ENCODE assay signal across 9 cellular contexts in genomic region chr10:8052970-8053445, GRCh38. TPM values are rescaled to one million over a fixed set of nuclear protein-coding genes. Genes with fewer than 3 reads are reported as not detected.
DNase-seq lines count a peak whose midpoint lies in the region; ATAC-seq and TF ChIP-seq lines count a peak whose summit lies in the region.
"Had no signal": no experiment of that assay in that cellular context is flagged by ENCODE, and none has a peak within 500 bp of the region (broad histone marks: within the 10 kb centered on the region; RNA-seq: fewer than 3 reads in every experiment).

No MANE protein-coding gene starts in this region.

- no CpG with 5 or more reads among the region's 17 CpGs for WGBS in mesendoderm (ENCODE audit: extremely low coverage, insufficient coverage, low lambda C conversion rate)
- WGBS in aorta, 2 donors = 20 to 21% methylated on average over 17 of the region's 17 CpGs

- peak in 1 of 3 experiments; percentile 46 for TF ChIP-seq CTCF in vagina (IDR thresholded peaks at IDR 0.05)

- no peak for TF ChIP-seq POLR2A in vagina (IDR thresholded peaks at IDR 0.05)

- H3K4me1 ChIP-seq in mesendoderm (ENCODE audit: control insufficient read depth, low read depth, low read length) (peaks cover 12% of the 10 kb centered on the region), vagina (peaks cover 56% of the 10 kb centered on the region), aorta (ENCODE audit: control insufficient read depth in 1 of 2, insufficient read depth in 2 of 2, low read length in 2 of 2) (no peaks in the 10 kb centered on the region)

- H3K36me3 Mint-ChIP-seq in stimulated activated naive CD8-positive, alpha-beta T cell treated with anti-CD3 and anti-CD28 coated beads, Interleukin-15, Interleukin-2, amounts not matched to agents 100 ng/mL and 50 ng/mL, for 24 hours (ENCODE audit: low read depth) = peaks cover 15% of the 10 kb centered on the region
- peaks cover 22% of the 10 kb centered on the region for H3K36me3 Mint-ChIP-seq in activated naive CD8-positive, alpha-beta T cell treated with anti-CD3 and anti-CD28 coated beads, Interleukin-2, amount 10 ng/mL, durations not matched to agents 7 days and 5 days

- H3K9me3 ChIP-seq in vagina = no peaks in the 10 kb centered on the region
- no peaks in the 10 kb centered on the region for H3K9me3 ChIP-seq in aorta (ENCODE audit: control insufficient read depth, low read length)

- H3K27me3 ChIP-seq in mesendoderm (ENCODE audit: insufficient read depth, low read length, poor library complexity) (no peaks in the 10 kb centered on the region), vagina (peaks cover 29% of the 10 kb centered on the region), aorta (ENCODE audit: control insufficient read depth in 1 of 2, insufficient read depth in 2 of 2, low read length in 1 of 2) (no peaks in the 10 kb centered on the region)

- peak overlapping the region; percentile 13 for H2BK120ac ChIP-seq in mesendoderm (ENCODE audit: low read depth, low read length)

- intact Hi-C loops in vagina (cut with DNase I) (no loop called here), aorta (cut with DNase I) (no loop called here)

- H3K23ac ChIP-seq in mesendoderm (ENCODE audit: low read length) = no peak overlapping the region

- ATAC-seq in stimulated activated naive CD8-positive, alpha-beta T cell treated with anti-CD3 and anti-CD28 coated beads, Interleukin-15, Interleukin-2, amounts not matched to agents 100 U/mL and 50 U/mL, for 24 hours = no peak
- no peak for ATAC-seq in activated naive CD8-positive, alpha-beta T cell treated with anti-CD3 and anti-CD28 coated beads, Interleukin-2, amount 10 ng/mL, durations not matched to agents 7 days and 5 days (ENCODE audit: low read depth)
- ATAC-seq in aorta (ENCODE audit: low FRiP score) (no peak), HG02571 (IDR thresholded peaks at IDR 0.05; ENCODE audit: unreplicated experiment) (no peak)

- H4K8ac ChIP-seq in mesendoderm (ENCODE audit: low read depth, low read length) = no peak overlapping the region

- peak overlapping the region; percentile 85 for H3K9ac ChIP-seq in mesendoderm (ENCODE audit: low read length)

- H3K36me3 ChIP-seq in mesendoderm (ENCODE audit: control insufficient read depth, insufficient read depth, low read length) (no peaks in the 10 kb centered on the region), vagina (no peaks in the 10 kb centered on the region), aorta (ENCODE audit: control insufficient read depth in 1 of 2, insufficient read depth in 2 of 2, low read length in 1 of 2) (no peaks in the 10 kb centered on the region)

- no peak overlapping the region for H3K27ac ChIP-seq in mesendoderm (ENCODE audit: low read depth, low read length)
- H3K27ac ChIP-seq in vagina = no peak overlapping the region
- no peak overlapping the region for H3K27ac ChIP-seq in aorta (ENCODE audit: low read depth in 1 of 2, low read length in 2 of 2)

- no peak overlapping the region for H2BK5ac ChIP-seq in mesendoderm (ENCODE audit: low read length)

- H3K9me3 Mint-ChIP-seq in stimulated activated naive CD8-positive, alpha-beta T cell treated with anti-CD3 and anti-CD28 coated beads, Interleukin-15, Interleukin-2, amounts not matched to agents 100 ng/mL and 50 ng/mL, for 24 hours = no peaks in the 10 kb centered on the region
- no peaks in the 10 kb centered on the region for H3K9me3 Mint-ChIP-seq in activated naive CD8-positive, alpha-beta T cell treated with anti-CD3 and anti-CD28 coated beads, Interleukin-2, amount 10 ng/mL, durations not matched to agents 7 days and 5 days

- H3K4me1 Mint-ChIP-seq in stimulated activated naive CD8-positive, alpha-beta T cell treated with anti-CD3 and anti-CD28 coated beads, Interleukin-15, Interleukin-2, amounts not matched to agents 100 ng/mL and 50 ng/mL, for 24 hours (ENCODE audit: low read depth) = peaks cover 50% of the 10 kb centered on the region
- H3K4me1 Mint-ChIP-seq in activated naive CD8-positive, alpha-beta T cell treated with anti-CD3 and anti-CD28 coated beads, Interleukin-2, amount 10 ng/mL, durations not matched to agents 7 days and 5 days = peaks cover 33% of the 10 kb centered on the region

- no peak for DNase-seq in stimulated activated naive CD8-positive, alpha-beta T cell treated with anti-CD3 and anti-CD28 coated beads, Interleukin-15, Interleukin-2, amounts not matched to agents 100 U/mL and 50 U/mL, for 24 hours
- no peak for DNase-seq in activated naive CD8-positive, alpha-beta T cell treated with anti-CD3 and anti-CD28 coated beads, Interleukin-2, amount 10 ng/mL, durations not matched to agents 7 days and 5 days
- DNase-seq in mesendoderm (no peak), vagina (ENCODE audit: extremely low spot score in 2 of 2) (no peak), aorta (no peak), NCI-H82 (lab: John Stamatoyannopoulos, UW) (no peak)
- DNase-seq: NCI-H1436 treated with DMSO at 0.1 percent for 48 hours had no signal

- peak overlapping the region; percentile 97 for H3K56ac ChIP-seq in mesendoderm (ENCODE audit: low read length)

- peak overlapping the region; percentile 94 for H3K18ac ChIP-seq in mesendoderm (ENCODE audit: low read length)

- H3K4me2 ChIP-seq in mesendoderm (ENCODE audit: low read length) = peak overlapping the region; percentile 41

- no peak overlapping the region for H2BK15ac ChIP-seq in mesendoderm (replicated peaks; ENCODE audit: low read depth)

- H3K27ac Mint-ChIP-seq in stimulated activated naive CD8-positive, alpha-beta T cell treated with anti-CD3 and anti-CD28 coated beads, Interleukin-15, Interleukin-2, amounts not matched to agents 100 ng/mL and 50 ng/mL, for 24 hours = peak overlapping the region; percentile 45
- peak overlapping the region; percentile 54 for H3K27ac Mint-ChIP-seq in activated naive CD8-positive, alpha-beta T cell treated with anti-CD3 and anti-CD28 coated beads, Interleukin-2, amount 10 ng/mL, durations not matched to agents 7 days and 5 days

- H3K79me2 ChIP-seq in mesendoderm (ENCODE audit: control insufficient read depth, insufficient read depth, low read length) = peaks cover 31% of the 10 kb centered on the region

- no peak overlapping the region for H3K4me3 ChIP-seq in mesendoderm (ENCODE audit: low read length)
- H3K4me3 ChIP-seq in vagina = peak overlapping the region; percentile 45 to 48
- no peak overlapping the region for H3K4me3 ChIP-seq in aorta (ENCODE audit: low read length in 2 of 2)

- H3K27me3 Mint-ChIP-seq in stimulated activated naive CD8-positive, alpha-beta T cell treated with anti-CD3 and anti-CD28 coated beads, Interleukin-15, Interleukin-2, amounts not matched to agents 100 ng/mL and 50 ng/mL, for 24 hours = peaks cover 29% of the 10 kb centered on the region
- peaks cover 35% of the 10 kb centered on the region for H3K27me3 Mint-ChIP-seq in activated naive CD8-positive, alpha-beta T cell treated with anti-CD3 and anti-CD28 coated beads, Interleukin-2, amount 10 ng/mL, durations not matched to agents 7 days and 5 days

- H2AK5ac ChIP-seq in mesendoderm (ENCODE audit: low read length) = no peak overlapping the region

- peak overlapping the region; percentile 96 for H3K4me3 Mint-ChIP-seq in stimulated activated naive CD8-positive, alpha-beta T cell treated with anti-CD3 and anti-CD28 coated beads, Interleukin-15, Interleukin-2, amounts not matched to agents 100 ng/mL and 50 ng/mL, for 24 hours
- peak overlapping the region; percentile 98 for H3K4me3 Mint-ChIP-seq in activated naive CD8-positive, alpha-beta T cell treated with anti-CD3 and anti-CD28 coated beads, Interleukin-2, amount 10 ng/mL, durations not matched to agents 7 days and 5 days

- POLR2A ChIA-PET in activated naive CD8-positive, alpha-beta T cell treated with anti-CD3 and anti-CD28 coated beads, Interleukin-2, amount 10 ng/mL, durations not matched to agents 7 days and 5 days (lab: Charles Lee) = no interaction called here

- peak overlapping the region; percentile 75 for H3K4ac ChIP-seq in mesendoderm (ENCODE audit: low read depth, low read length)

- H3K79me1 ChIP-seq in mesendoderm (ENCODE audit: low read length) = peaks cover 4% of the 10 kb centered on the region

- no peak overlapping the region for H4K5ac ChIP-seq in mesendoderm (ENCODE audit: low read length)

RNA-seq across cellular contexts. Expression of gene GATA3, which starts 1.5 kb away (rescaled TPM):
- total RNA-seq in activated naive CD8-positive, alpha-beta T cell treated with anti-CD3 and anti-CD28 coated beads, Interleukin-2, amount 10 ng/mL, durations not matched to agents 7 days and 5 days = 10 to 100 TPM; 48.3 to 49.1 TPM
- 7.2 TPM for polyA plus RNA-seq in mesendoderm (2013, experiment 1 of 2)
- 6.2 TPM for polyA plus RNA-seq in mesendoderm (2013, experiment 2 of 2)
- 8.6 TPM for total RNA-seq in vagina
- 1 to 10 TPM in 1 of 2 donors, under 1 TPM in 1; 0.78 to 2.0 TPM for total RNA-seq in aorta
- 1 to 10 TPM in 1 of 2 donors, not detected in 1; 1.4 TPM for polyA plus RNA-seq in aorta

Comparison
In these comparisons a context has a peak if more than half of its experiments do, and no peak if none do; other contexts are left out.
1. H3K4me3 ChIP-seq: peak in vagina (2 of 2); none in mesendoderm (single experiment) and aorta (0 of 2).